Comparison of ENCODE assay signal across 23 cellular contexts in genomic region chr12:112282920-112283319, GRCh38.
"Had no signal": no experiment of that assay in that cellular context is flagged by ENCODE, and none has a peak within 500 bp of the region (broad histone marks: within the 10 kb centered on the region; RNA-seq: fewer than 3 reads in every experiment).

No MANE protein-coding gene starts in this region.

- H3K36me3 ChIP-seq: adrenal gland, brain microvascular endothelial cell, ovary had no signal

- H3K27me3 ChIP-seq: adrenal gland, ascending aorta, brain microvascular endothelial cell, colonic mucosa, gastroesophageal sphincter, ovary had no signal

- H3K9me3 ChIP-seq: adrenal gland, ascending aorta, colonic mucosa, gastroesophageal sphincter, ovary had no signal

- H3K36me3 Mint-ChIP-seq: activated naive CD4-positive, alpha-beta T cell treated with anti-CD3 and anti-CD28 coated beads, Interleukin-2, amount 50 U/mL, for 72 hours had no signal

- H3K27ac ChIP-seq: adrenal gland, ascending aorta, brain microvascular endothelial cell, colonic mucosa, ovary had no signal

- H3K4me1 ChIP-seq: adrenal gland, ascending aorta, colonic mucosa had no signal

- H3K4me1 Mint-ChIP-seq: activated T-helper 17 cell treated with anti-CD3 and anti-CD28 coated beads, Interleukin-2, amount 50 U/mL, for 72 hours; central memory CD8-positive, alpha-beta T cell had no signal

- H3K4me3 Mint-ChIP-seq: activated T-cell treated with anti-CD3 and anti-CD28 coated beads, Interleukin-2, amount 50 U/mL, for 24 hours; activated T-helper 17 cell treated with anti-CD3 and anti-CD28 coated beads, Interleukin-2, amount 50 U/mL, for 72 hours; central memory CD8-positive, alpha-beta T cell; mesothelial cell of epicardium; natural killer cell; T-cell; T-helper 2 cell treated with Interferon-gamma antibody and Interleukin-4, amounts not matched to agents 5 μg/mL and 100 μg/mL, for 36 hours had no signal

- H3K4me3 ChIP-seq: adrenal gland, ascending aorta, colonic mucosa, gastroesophageal sphincter, lung, ovary had no signal

- H3K27me3 Mint-ChIP-seq: activated T-cell treated with anti-CD3 and anti-CD28 coated beads, Interleukin-2, amount 50 U/mL, for 24 hours; activated T-helper 17 cell treated with anti-CD3 and anti-CD28 coated beads, Interleukin-2, amount 50 U/mL, for 72 hours; central memory CD8-positive, alpha-beta T cell; T-cell had no signal

- H3K9me3 Mint-ChIP-seq: activated naive CD4-positive, alpha-beta T cell treated with anti-CD3 and anti-CD28 coated beads, Interleukin-2, amount 50 U/mL, for 72 hours; activated T-cell treated with anti-CD3 and anti-CD28 coated beads, Interleukin-2, amount 50 U/mL, for 24 hours; activated T-helper 17 cell treated with anti-CD3 and anti-CD28 coated beads, Interleukin-2, amount 50 U/mL, for 72 hours; central memory CD8-positive, alpha-beta T cell; mesothelial cell of epicardium; natural killer cell; T-cell; T-helper 2 cell treated with Interferon-gamma antibody and Interleukin-4, amounts not matched to agents 5 μg/mL and 100 μg/mL, for 36 hours had no signal

- DNase-seq: activated CD4-positive, alpha-beta T cell treated with anti-CD3 and anti-CD28 coated beads, Interleukin-2, amount 50 U/mL, for 4 hours; activated CD8-positive, alpha-beta memory T cell treated with anti-CD3 and anti-CD28 coated beads for 24 hours; activated CD8-positive, alpha-beta memory T cell treated with anti-CD3 and anti-CD28 coated beads, Interleukin-2, amount 50 U/mL, for 4 hours; activated T-cell treated with anti-CD3 and anti-CD28 coated beads, Interleukin-2, amount 50 U/mL, for 24 hours; adrenal gland; brain microvascular endothelial cell; colonic mucosa; kidney; natural killer cell; ovary; right cardiac atrium; stimulated activated CD4-positive, alpha-beta T cell treated with anti-CD3 and anti-CD28 coated beads, Interleukin-12 subunit alpha, Interleukin-12 subunit beta, amount 100 ng/mL, for 4 hours; stimulated activated CD4-positive, alpha-beta T cell treated with anti-CD3 and anti-CD28 coated beads, Interleukin-4, amount 100 ng/mL, for 4 hours; stimulated activated naive CD8-positive, alpha-beta T cell treated with anti-CD3 and anti-CD28 coated beads, Interleukin-15, Interleukin-2, amounts not matched to agents 100 U/mL and 50 U/mL, for 24 hours; T-cell had no signal

- H3K27ac Mint-ChIP-seq: activated naive CD4-positive, alpha-beta T cell treated with anti-CD3 and anti-CD28 coated beads, Interleukin-2, amount 50 U/mL, for 72 hours; activated T-cell treated with anti-CD3 and anti-CD28 coated beads, Interleukin-2, amount 50 U/mL, for 24 hours; activated T-helper 17 cell treated with anti-CD3 and anti-CD28 coated beads, Interleukin-2, amount 50 U/mL, for 72 hours; natural killer cell; T-cell; T-helper 2 cell treated with Interferon-gamma antibody and Interleukin-4, amounts not matched to agents 5 μg/mL and 100 μg/mL, for 36 hours had no signal
